In the genomic region with DNA sequence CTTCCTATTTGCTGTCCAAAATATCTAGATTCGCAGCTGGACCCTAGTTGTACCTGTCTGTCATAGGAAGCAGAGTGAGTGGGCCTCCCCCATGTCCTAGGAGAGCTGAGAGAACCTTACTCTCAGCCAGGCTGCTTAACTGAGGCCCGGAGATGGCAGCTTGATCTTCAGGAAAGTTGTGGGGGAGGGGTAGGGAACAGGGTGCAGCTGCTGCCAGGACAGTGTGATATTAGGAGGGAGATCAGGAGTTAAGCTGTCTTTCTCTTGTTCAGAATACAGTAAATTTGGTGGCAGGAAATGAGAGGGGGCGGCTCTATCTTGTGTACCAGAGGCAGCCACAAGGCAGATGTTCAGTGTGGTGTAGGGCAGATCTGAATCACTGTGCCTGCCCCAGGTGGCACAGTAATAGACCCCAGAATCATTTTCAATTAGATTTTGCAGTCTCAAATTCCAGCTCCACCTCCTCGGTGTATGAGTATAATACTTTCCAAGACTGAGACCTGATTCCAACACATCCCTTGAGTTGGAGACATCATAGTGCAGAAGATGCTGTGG, we compare ENCODE assay signal across 8 cellular contexts.
DNase-seq lines count a peak whose midpoint lies in the region; ATAC-seq lines count a peak whose summit lies in the region.
"Not testable (repeated sequence)": the region's sequence is repeated elsewhere in the genome, so short reads cannot be mapped to it uniquely, and the experiment has no call there.

No MANE protein-coding gene starts in this region.

- H3K36me3 Mint-ChIP-seq in activated CD8-positive, alpha-beta memory T cell treated with anti-CD3 and anti-CD28 coated beads, Interleukin-2, amount 10 ng/mL, durations not matched to agents 7 days and 5 days; stimulated activated naive B cell treated with anti-CD40 and anti-IgM and Interleukin-4, amounts not matched to agents 10 μg/mL and 1 μg/mL and 100 μg/mL, for 72 hours: not testable (repeated sequence)

- H3K4me3 Mint-ChIP-seq in activated CD8-positive, alpha-beta memory T cell treated with anti-CD3 and anti-CD28 coated beads, Interleukin-2, amount 10 ng/mL, durations not matched to agents 7 days and 5 days, result peak overlapping the region; percentile 66
- not testable (repeated sequence) for H3K4me3 Mint-ChIP-seq in stimulated activated naive B cell treated with anti-CD40 and anti-IgM and Interleukin-4, amounts not matched to agents 10 μg/mL and 1 μg/mL and 100 μg/mL, for 72 hours

- peak overlapping the region; percentile 51 for H3K27ac ChIP-seq in effector memory CD4-positive, alpha-beta T cell (ENCODE audit: insufficient read depth, low read length, poor library complexity, severe bottlenecking)

- not testable (repeated sequence) for H3K4me3 ChIP-seq in effector memory CD4-positive, alpha-beta T cell (ENCODE audit: insufficient read depth, low read depth, low read length, poor library complexity, severe bottlenecking)

- H3K9me3 ChIP-seq in effector memory CD4-positive, alpha-beta T cell (ENCODE audit: control insufficient read depth, low read length), result not testable (repeated sequence)

- H3K27me3 ChIP-seq in effector memory CD4-positive, alpha-beta T cell (replicated peaks; ENCODE audit: control insufficient read depth, insufficient read depth, low read length, poor library complexity, severe bottlenecking), result not testable (repeated sequence)

- peak; percentile 82 for DNase-seq in NCI-H82 treated with DMSO at 0.1 percent for 48 hours (lab: John Stamatoyannopoulos, UW; ENCODE audit: unreplicated experiment)
- DNase-seq in activated CD8-positive, alpha-beta memory T cell treated with anti-CD3 and anti-CD28 coated beads, Interleukin-2, amount 10 ng/mL, durations not matched to agents 7 days and 5 days; effector memory CD4-positive, alpha-beta T cell; stimulated activated naive B cell treated with anti-CD40 and anti-IgM and Interleukin-4, amounts not matched to agents 10 μg/mL and 1 μg/mL and 100 μg/mL, for 72 hours: not testable (repeated sequence)

- ATAC-seq in GM18511 (IDR thresholded peaks at IDR 0.05; ENCODE audit: unreplicated experiment) (peak; percentile 51), GM21423 (IDR thresholded peaks at IDR 0.05; ENCODE audit: unreplicated experiment) (peak; percentile 43), HG02884 (IDR thresholded peaks at IDR 0.05; ENCODE audit: unreplicated experiment) (peak; percentile 37), HG03469 (IDR thresholded peaks at IDR 0.05; ENCODE audit: unreplicated experiment) (peak; percentile 29)
- peak; percentile 41 for ATAC-seq in activated CD8-positive, alpha-beta memory T cell treated with anti-CD3 and anti-CD28 coated beads, Interleukin-2, amount 10 ng/mL, durations not matched to agents 7 days and 5 days
- peak; percentile 69 to 76 for ATAC-seq in stimulated activated naive B cell treated with anti-CD40 and anti-IgM and Interleukin-4, amounts not matched to agents 10 μg/mL and 1 μg/mL and 100 μg/mL, for 72 hours (replicated peaks)

- not testable (repeated sequence) for H3K9me3 Mint-ChIP-seq in activated CD8-positive, alpha-beta memory T cell treated with anti-CD3 and anti-CD28 coated beads, Interleukin-2, amount 10 ng/mL, durations not matched to agents 7 days and 5 days (ENCODE audit: low read depth); stimulated activated naive B cell treated with anti-CD40 and anti-IgM and Interleukin-4, amounts not matched to agents 10 μg/mL and 1 μg/mL and 100 μg/mL, for 72 hours

- H3K27ac Mint-ChIP-seq in activated CD8-positive, alpha-beta memory T cell treated with anti-CD3 and anti-CD28 coated beads, Interleukin-2, amount 10 ng/mL, durations not matched to agents 7 days and 5 days, result peak overlapping the region; percentile 85
- peak overlapping the region; percentile 32 for H3K27ac Mint-ChIP-seq in stimulated activated naive B cell treated with anti-CD40 and anti-IgM and Interleukin-4, amounts not matched to agents 10 μg/mL and 1 μg/mL and 100 μg/mL, for 72 hours

- not testable (repeated sequence) for H3K36me3 ChIP-seq in effector memory CD4-positive, alpha-beta T cell (ENCODE audit: control insufficient read depth, insufficient read depth, low read length)

- H3K4me1 ChIP-seq in effector memory CD4-positive, alpha-beta T cell (ENCODE audit: control insufficient read depth, insufficient read depth, low read length, poor library complexity, severe bottlenecking), result not testable (repeated sequence)

- peaks cover 44% of the 10 kb centered on the region for H3K4me1 Mint-ChIP-seq in activated CD8-positive, alpha-beta memory T cell treated with anti-CD3 and anti-CD28 coated beads, Interleukin-2, amount 10 ng/mL, durations not matched to agents 7 days and 5 days
- peaks cover 16 to 43% of the 10 kb centered on the region in 2 donors for H3K4me1 Mint-ChIP-seq in stimulated activated naive B cell treated with anti-CD40 and anti-IgM and Interleukin-4, amounts not matched to agents 10 μg/mL and 1 μg/mL and 100 μg/mL, for 72 hours

- CTCF ChIA-PET in activated CD8-positive, alpha-beta memory T cell treated with anti-CD3 and anti-CD28 coated beads, Interleukin-2, amount 10 ng/mL, durations not matched to agents 7 days and 5 days (lab: Charles Lee), result interaction anchor here (0.9 to 8.9 kb wide), 10 partner anchors 10 to 126 kb away, joined by 4 to 93 read pairs (median 12); no protein-coding TSS in a partner anchor

- not testable (repeated sequence) for H3K27me3 Mint-ChIP-seq in activated CD8-positive, alpha-beta memory T cell treated with anti-CD3 and anti-CD28 coated beads, Interleukin-2, amount 10 ng/mL, durations not matched to agents 7 days and 5 days; stimulated activated naive B cell treated with anti-CD40 and anti-IgM and Interleukin-4, amounts not matched to agents 10 μg/mL and 1 μg/mL and 100 μg/mL, for 72 hours
